In genomic region chr6:6597682-6598081, GRCh38 we compare ENCODE assay signal across 17 cellular contexts. TPM values are rescaled to one million over a fixed set of nuclear protein-coding genes. Genes with fewer than 3 reads are reported as not detected.
DNase-seq lines count a peak whose midpoint lies in the region; ATAC-seq and TF ChIP-seq lines count a peak whose summit lies in the region.
"Had no signal": no experiment of that assay in that cellular context is flagged by ENCODE, and none has a peak within 500 bp of the region (broad histone marks: within the 10 kb centered on the region; RNA-seq: fewer than 3 reads in every experiment).

No MANE protein-coding gene starts in this region.

- TF ChIP-seq CTCF in neural progenitor cell (IDR thresholded peaks at IDR 0.05): no peak

- DNase-seq in NCI-H748 (lab: John Stamatoyannopoulos, UW; ENCODE audit: unreplicated experiment): peak; percentile 30
- no peak for DNase-seq in NCI-H748 treated with DMSO at 0.1 percent for 48 hours (lab: John Stamatoyannopoulos, UW)
- no peak for DNase-seq in neural progenitor cell (ENCODE audit: low spot score)
- DNase-seq in activated naive CD4-positive, alpha-beta T cell treated with anti-CD3 and anti-CD28 coated beads, Interleukin-2, amount 50 U/mL, for 72 hours (ENCODE audit: low spot score in 2 of 2): no peak
- DNase-seq in activated CD4-positive, alpha-beta T cell treated with anti-CD3 and anti-CD28 coated beads for 48 hours: no peak
- no peak for DNase-seq in activated naive CD8-positive, alpha-beta T cell treated with anti-CD3 and anti-CD28 coated beads for 36 hours
- DNase-seq: DMS153, KG1, NCI-H1417 treated with DMSO at 0.1 percent for 48 hours, NCI-H1930, NCI-H510A, Peyer's patch, SHP77, SK-N-SH had no signal

- intact Hi-C loops in dendritic cell treated with granulocyte-macrophage colony-stimulating factor and Interleukin-4, amounts not matched to agents 40 ng/mL and 50 ng/mL, for 4 days (cut with micrococcal nuclease): loop anchor here (5.0 kb wide), 1 partner anchor 40 kb away; no protein-coding TSS in a partner anchor

- H3K27me3 ChIP-seq in BLaER1 treated with 17β-estradiol and CSF1 and Interleukin-3, amounts not matched to agents 10 nM and 100 nM: no peaks in the 10 kb centered on the region
- no peaks in the 10 kb centered on the region for H3K27me3 ChIP-seq in neural progenitor cell
- H3K27me3 ChIP-seq: Peyer's patch had no signal

- no peak overlapping the region for H3K4me3 ChIP-seq in BLaER1 treated with 17β-estradiol and CSF1 and Interleukin-3, amounts not matched to agents 10 nM and 100 nM
- no peak overlapping the region for H3K4me3 ChIP-seq in neural progenitor cell
- H3K4me3 ChIP-seq: Peyer's patch had no signal

- H3K9me3 ChIP-seq in BLaER1 treated with 17β-estradiol and CSF1 and Interleukin-3, amounts not matched to agents 10 nM and 100 nM (replicated peaks in 1 of 11): peaks cover under 1 to 39% (median 16%) of the 10 kb centered on the region in 11 experiments; a peak in 17 of 22 replicates
- no peaks in the 10 kb centered on the region for H3K9me3 ChIP-seq in neural progenitor cell (ENCODE audit: low read depth)
- H3K9me3 ChIP-seq: Peyer's patch, SK-N-SH had no signal

- peaks cover 40% of the 10 kb centered on the region for H3K36me3 Mint-ChIP-seq in dendritic cell treated with granulocyte-macrophage colony-stimulating factor and Interleukin-4, amounts not matched to agents 40 ng/mL and 50 ng/mL, for 4 days (ENCODE audit: low read depth)
- no peaks in the 10 kb centered on the region for H3K36me3 Mint-ChIP-seq in neural progenitor cell
- peaks cover 4 to 20% of the 10 kb centered on the region in 2 donors for H3K36me3 Mint-ChIP-seq in activated naive CD4-positive, alpha-beta T cell treated with anti-CD3 and anti-CD28 coated beads, Interleukin-2, amount 50 U/mL, for 72 hours
- peaks cover 4% of the 10 kb centered on the region for H3K36me3 Mint-ChIP-seq in activated naive CD8-positive, alpha-beta T cell treated with anti-CD3 and anti-CD28 coated beads for 36 hours

- no peak overlapping the region for H3K9ac ChIP-seq in BLaER1 treated with 17β-estradiol and CSF1 and Interleukin-3, amounts not matched to agents 10 nM and 100 nM
- no peak overlapping the region for H3K9ac ChIP-seq in neural progenitor cell
- H3K9ac ChIP-seq: SK-N-SH had no signal

- H3K4me1 ChIP-seq in BLaER1 treated with 17β-estradiol and CSF1 and Interleukin-3, amounts not matched to agents 10 nM and 100 nM: peaks cover 35 to 93% (median 46%) of the 10 kb centered on the region in 10 experiments
- no peaks in the 10 kb centered on the region for H3K4me1 ChIP-seq in neural progenitor cell

- no peaks in the 10 kb centered on the region for H3K79me2 ChIP-seq in neural progenitor cell (ENCODE audit: low read depth)

- no peak for ATAC-seq in activated naive CD4-positive, alpha-beta T cell treated with anti-CD3 and anti-CD28 coated beads, Interleukin-2, amount 50 U/mL, for 72 hours

- no peak overlapping the region for H3K4me3 Mint-ChIP-seq in dendritic cell treated with granulocyte-macrophage colony-stimulating factor and Interleukin-4, amounts not matched to agents 40 ng/mL and 50 ng/mL, for 4 days
- H3K4me3 Mint-ChIP-seq in neural progenitor cell: no peak overlapping the region
- no peak overlapping the region for H3K4me3 Mint-ChIP-seq in activated naive CD8-positive, alpha-beta T cell treated with anti-CD3 and anti-CD28 coated beads for 36 hours

- H4K20me1 ChIP-seq in BLaER1 treated with 17β-estradiol and CSF1 and Interleukin-3, amounts not matched to agents 10 nM and 100 nM: peaks cover 0 to 5% (median 0%) of the 10 kb centered on the region in 11 experiments; a peak in 2 of 22 replicates
- H4K20me1 ChIP-seq in neural progenitor cell (ENCODE audit: low read depth): no peaks in the 10 kb centered on the region

- peaks cover 8% of the 10 kb centered on the region for H3K9me3 Mint-ChIP-seq in dendritic cell treated with granulocyte-macrophage colony-stimulating factor and Interleukin-4, amounts not matched to agents 40 ng/mL and 50 ng/mL, for 4 days
- peaks cover 2% of the 10 kb centered on the region for H3K9me3 Mint-ChIP-seq in neural progenitor cell
- H3K9me3 Mint-ChIP-seq in activated naive CD4-positive, alpha-beta T cell treated with anti-CD3 and anti-CD28 coated beads, Interleukin-2, amount 50 U/mL, for 72 hours: peaks cover 3 to 16% of the 10 kb centered on the region in 2 donors
- H3K9me3 Mint-ChIP-seq in activated naive CD8-positive, alpha-beta T cell treated with anti-CD3 and anti-CD28 coated beads for 36 hours: peaks cover 1% of the 10 kb centered on the region

- no peaks in the 10 kb centered on the region for H3F3A ChIP-seq in neural progenitor cell (ENCODE audit: low read depth)

- H3K27ac ChIP-seq in BLaER1 treated with 17β-estradiol and CSF1 and Interleukin-3, amounts not matched to agents 10 nM and 100 nM: peak overlapping the region in 1 of 11 experiments; percentile 32; a peak in 1 of 22 replicates
- H3K27ac ChIP-seq in neural progenitor cell: no peak overlapping the region
- H3K27ac ChIP-seq: C4-2B had no signal

- H3K27ac Mint-ChIP-seq in dendritic cell treated with granulocyte-macrophage colony-stimulating factor and Interleukin-4, amounts not matched to agents 40 ng/mL and 50 ng/mL, for 4 days: peak overlapping the region; percentile 32
- H3K27ac Mint-ChIP-seq in neural progenitor cell: no peak overlapping the region
- no peak overlapping the region for H3K27ac Mint-ChIP-seq in activated naive CD4-positive, alpha-beta T cell treated with anti-CD3 and anti-CD28 coated beads, Interleukin-2, amount 50 U/mL, for 72 hours
- H3K27ac Mint-ChIP-seq in activated naive CD8-positive, alpha-beta T cell treated with anti-CD3 and anti-CD28 coated beads for 36 hours: no peak overlapping the region

- H3K27me3 Mint-ChIP-seq in dendritic cell treated with granulocyte-macrophage colony-stimulating factor and Interleukin-4, amounts not matched to agents 40 ng/mL and 50 ng/mL, for 4 days: no peaks in the 10 kb centered on the region
- H3K27me3 Mint-ChIP-seq in neural progenitor cell (ENCODE audit: insufficient read depth, low read depth): peaks cover 6% of the 10 kb centered on the region
- H3K27me3 Mint-ChIP-seq in activated naive CD8-positive, alpha-beta T cell treated with anti-CD3 and anti-CD28 coated beads for 36 hours: no peaks in the 10 kb centered on the region

- H2AFZ ChIP-seq in neural progenitor cell (replicated peaks): peak overlapping the region; percentile 72

- peak overlapping the region; percentile 55 to 90 (median 69); a peak in 16 of 22 replicates for H3K4me2 ChIP-seq in BLaER1 treated with 17β-estradiol and CSF1 and Interleukin-3, amounts not matched to agents 10 nM and 100 nM
- H3K4me2 ChIP-seq in neural progenitor cell: no peak overlapping the region
- H3K4me2 ChIP-seq: SK-N-SH had no signal

- peaks cover 0 to 86% (median 8%) of the 10 kb centered on the region in 11 experiments; a peak in 12 of 22 replicates for H3K36me3 ChIP-seq in BLaER1 treated with 17β-estradiol and CSF1 and Interleukin-3, amounts not matched to agents 10 nM and 100 nM
- H3K36me3 ChIP-seq in neural progenitor cell: no peaks in the 10 kb centered on the region
- H3K36me3 ChIP-seq: Peyer's patch had no signal

- H3K4me1 Mint-ChIP-seq in dendritic cell treated with granulocyte-macrophage colony-stimulating factor and Interleukin-4, amounts not matched to agents 40 ng/mL and 50 ng/mL, for 4 days (ENCODE audit: low read depth): peaks cover 77% of the 10 kb centered on the region
- no peaks in the 10 kb centered on the region for H3K4me1 Mint-ChIP-seq in neural progenitor cell
- peaks cover 41% of the 10 kb centered on the region for H3K4me1 Mint-ChIP-seq in activated naive CD8-positive, alpha-beta T cell treated with anti-CD3 and anti-CD28 coated beads for 36 hours

RNA-seq across cellular contexts. Expression of gene LY86, which starts 9.2 kb away (rescaled TPM):
- not detected in 2 replicates for total RNA-seq in neural progenitor cell (ENCODE audit: low replicate concordance)
- 1 to 10 TPM in 1 of 2 donors, under 1 TPM in 1; 0.96 to 2.4 TPM for total RNA-seq in activated naive CD4-positive, alpha-beta T cell treated with anti-CD3 and anti-CD28 coated beads, Interleukin-2, amount 50 U/mL, for 72 hours
- 1 to 10 TPM; 1.2 to 1.3 TPM for total RNA-seq in activated naive CD8-positive, alpha-beta T cell treated with anti-CD3 and anti-CD28 coated beads for 36 hours
